ENCODE assay signal across 8 cellular contexts in genomic region chr3:48240711-48241491, GRCh38. TPM values are rescaled to one million over a fixed set of nuclear protein-coding genes. Genes with fewer than 3 reads are reported as not detected.
DNase-seq lines count a peak whose midpoint lies in the region; ATAC-seq and TF ChIP-seq lines count a peak whose summit lies in the region.

TSS of gene ZNF589 (plus strand) at chr3:48241104. CDS start at chr3:48241172, 68 bp downstream.

- H3F3A ChIP-seq in PC-3 (ENCODE audit: low read length, unreplicated experiment): no peaks in the 10 kb centered on the region

- no peaks in the 10 kb centered on the region for H3K9me2 ChIP-seq in PC-3 (replicated peaks; ENCODE audit: low read length)

- H3K4me3 ChIP-seq in PC-3 (ENCODE audit: low read length): peak within 1 kb of the TSS; percentile 97

- H3K27ac ChIP-seq in PC-3 (ENCODE audit: low read length): peak within 1 kb of the TSS; percentile 45

- BruUV-seq in PC-3 (replicated peaks; lab: Mats Ljungman, UMichigan): TSS peak; percentile 69

- H3K9me3 Mint-ChIP-seq in IgD-negative memory B cell: no peaks in the 10 kb centered on the region
- no peaks in the 10 kb centered on the region for H3K9me3 Mint-ChIP-seq in stimulated activated effector memory CD8-positive, alpha-beta T cell treated with anti-CD3 and anti-CD28 coated beads, Interleukin-12 subunit alpha, Interleukin-12 subunit beta, amount 100 ng/mL, for 72 hours

- H3K36me3 Mint-ChIP-seq in IgD-negative memory B cell: peaks cover 2% of the 10 kb centered on the region
- H3K36me3 Mint-ChIP-seq in stimulated activated effector memory CD8-positive, alpha-beta T cell treated with anti-CD3 and anti-CD28 coated beads, Interleukin-12 subunit alpha, Interleukin-12 subunit beta, amount 100 ng/mL, for 72 hours: peaks cover 17% of the 10 kb centered on the region

- DNase-seq in DMS153 treated with DMSO at 0.1 percent for 48 hours (lab: John Stamatoyannopoulos, UW; ENCODE audit: unreplicated experiment) (peak; percentile 21), PC-3 (peak; percentile 95), myocyte (ENCODE audit: low read depth) (peak; percentile 82)
- peak; percentile 90 for DNase-seq in activated T-cell treated with anti-CD3 and anti-CD28 coated beads, Interleukin-2, amount 50 U/mL, for 1 hour
- DNase-seq in stimulated activated effector memory CD8-positive, alpha-beta T cell treated with anti-CD3 and anti-CD28 coated beads, Interleukin-12 subunit alpha, Interleukin-12 subunit beta, amount 100 ng/mL, for 72 hours (ENCODE audit: low spot score in 2 of 2): peak; percentile 83 to 96

- no peaks in the 10 kb centered on the region for H3K9me3 ChIP-seq in PC-3 (ENCODE audit: low read length)

- TF ChIP-seq CTCF in PC-3 (conservative IDR thresholded peaks at IDR 0.05; ENCODE audit: low read depth, low read length): peak; percentile 47; the same call in 1 of the 2 replicates

- H3K4me1 Mint-ChIP-seq in IgD-negative memory B cell: peaks cover 12 to 18% (median 12%) of the 10 kb centered on the region in 3 donors
- H3K4me1 Mint-ChIP-seq in stimulated activated effector memory CD8-positive, alpha-beta T cell treated with anti-CD3 and anti-CD28 coated beads, Interleukin-12 subunit alpha, Interleukin-12 subunit beta, amount 100 ng/mL, for 72 hours: peaks cover 13% of the 10 kb centered on the region

- H3K27me3 Mint-ChIP-seq in IgD-negative memory B cell: no peaks in the 10 kb centered on the region

- no peaks in the 10 kb centered on the region for H3K27me3 ChIP-seq in PC-3 (ENCODE audit: low read length)

- H3K4me3 Mint-ChIP-seq in IgD-negative memory B cell: peak within 1 kb of the TSS; percentile 91 to 96 (median 94)
- peak within 1 kb of the TSS; percentile 81 for H3K4me3 Mint-ChIP-seq in stimulated activated effector memory CD8-positive, alpha-beta T cell treated with anti-CD3 and anti-CD28 coated beads, Interleukin-12 subunit alpha, Interleukin-12 subunit beta, amount 100 ng/mL, for 72 hours

- H3K9ac ChIP-seq in PC-3 (ENCODE audit: low read length): peak within 1 kb of the TSS; percentile 77

- POLR2A ChIA-PET in PC-3 (lab: Charles Lee; ENCODE audit: unreplicated experiment): interaction anchor here (0.5 to 1.3 kb wide), 2 partner anchors 22 to 27 kb away, joined by 3 to 6 read pairs; no protein-coding TSS in a partner anchor

- peak within 1 kb of the TSS; percentile 92 for H3K4me2 ChIP-seq in PC-3 (ENCODE audit: low read length)

- intact Hi-C loops in PC-3 (cut with micrococcal nuclease): loop anchor here (2.0 kb wide), 2 partner anchors 28 to 52 kb away; partner anchors contain the start of gene CDC25A

- peak; percentile 91 for ATAC-seq in GM21529 (IDR thresholded peaks at IDR 0.05; ENCODE audit: unreplicated experiment)
- ATAC-seq in PC-3: peak; percentile 98
- peak; percentile 98 for ATAC-seq in esophagus mucosa
- ATAC-seq in stimulated activated effector memory CD8-positive, alpha-beta T cell treated with anti-CD3 and anti-CD28 coated beads, Interleukin-12 subunit alpha, Interleukin-12 subunit beta, amount 100 ng/mL, for 72 hours: peak; percentile 99

- peak within 1 kb of the TSS; percentile 93 to 94 (median 93) for H3K27ac Mint-ChIP-seq in IgD-negative memory B cell
- H3K27ac Mint-ChIP-seq in stimulated activated effector memory CD8-positive, alpha-beta T cell treated with anti-CD3 and anti-CD28 coated beads, Interleukin-12 subunit alpha, Interleukin-12 subunit beta, amount 100 ng/mL, for 72 hours: peak within 1 kb of the TSS; percentile 86

- CTCF ChIA-PET in PC-3 (lab: Charles Lee): interaction anchor here (0.8 to 2.0 kb wide), 2 partner anchors 160 to 195 kb away, joined by 3 to 11 read pairs; no protein-coding TSS in a partner anchor

- H3K4me1 ChIP-seq in PC-3 (ENCODE audit: insufficient read depth, low read length): peaks cover 8% of the 10 kb centered on the region; the same call in 1 of the 2 replicates

- peak within 1 kb of the TSS; percentile 82 for H2AFZ ChIP-seq in PC-3 (ENCODE audit: low read length)

- H4K20me1 ChIP-seq in PC-3 (ENCODE audit: low read length): no peaks in the 10 kb centered on the region; the same call in 1 of the 2 replicates

- no peaks in the 10 kb centered on the region for H3K36me3 ChIP-seq in PC-3 (ENCODE audit: low read depth, low read length)

- peaks cover 37% of the 10 kb centered on the region for H3K79me2 ChIP-seq in PC-3 (ENCODE audit: low read length)

RNA-seq across cellular contexts. Expression of gene ZNF589, which starts in this region (rescaled TPM):
- 9.1 TPM for polyA plus RNA-seq in IgD-negative memory B cell
- total RNA-seq in PC-3 (2014; rRNA removed) (9.4 and 10.2 TPM in 2 replicates), esophagus mucosa (6.9 TPM), myocyte (8.6 and 8.9 TPM in 2 replicates)
- 7.2 TPM for polyA plus RNA-seq in myocyte (2012)

Comparison
In these comparisons a context has a peak if more than half of its experiments do, and no peak if none do; other contexts are left out.
1. Peak in every context shown above with its lines: DNase-seq, ATAC-seq, H3K4me3 ChIP-seq and H3K27ac ChIP-seq.
2. DNase-seq: peak in every context shown above with its lines; median percentile 95 in PC-3; 90 in activated T-cell treated with anti-CD3 and anti-CD28 coated beads, Interleukin-2, amount 50 U/mL, for 1 hour; 90 in stimulated activated effector memory CD8-positive, alpha-beta T cell treated with anti-CD3 and anti-CD28 coated beads, Interleukin-12 subunit alpha, Interleukin-12 subunit beta, amount 100 ng/mL, for 72 hours; 82 in myocyte; 21 in DMS153 treated with DMSO at 0.1 percent for 48 hours.